ENCODE assay signal across 9 cellular contexts in the genomic region with DNA sequence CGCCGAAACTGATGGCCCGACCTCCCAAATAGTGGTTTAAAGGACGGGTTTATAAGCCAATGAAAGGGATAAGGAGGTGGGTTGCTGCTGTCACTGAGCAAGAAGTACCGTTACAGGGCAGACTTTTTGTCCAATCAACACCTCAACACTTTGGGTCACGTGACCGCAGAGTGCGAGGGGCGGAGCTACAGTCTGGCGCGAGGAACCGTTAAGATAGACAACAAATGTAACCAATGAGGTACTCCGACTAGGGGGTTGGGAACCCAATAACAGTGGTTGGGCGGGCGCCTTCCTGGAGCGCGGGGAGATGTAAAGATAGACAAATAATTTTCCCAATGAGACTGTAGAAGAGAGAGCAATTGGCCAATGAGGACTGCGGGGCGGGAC. TPM values are rescaled to one million over a fixed set of nuclear protein-coding genes. Genes with fewer than 3 reads are reported as not detected.
DNase-seq lines count a peak whose midpoint lies in the region; ATAC-seq and TF ChIP-seq lines count a peak whose summit lies in the region.
"Had no signal": no experiment of that assay in that cellular context is flagged by ENCODE, and none has a peak within 500 bp of the region (broad histone marks: within the 10 kb centered on the region; RNA-seq: fewer than 3 reads in every experiment).

Gene RBM15 (plus strand): TSS at position 338 of the 387 bp plus-strand sequence. CDS start 29 bp downstream, at position 367.

- H3K4me3 ChIP-seq in BJ (ENCODE audit: low read depth, low read length), result peak within 1 kb of the TSS; percentile 96

- DNase-seq in BJ (ENCODE audit: low read depth) (peak; percentile 100), NCI-H526 treated with DMSO at 0.1 percent for 48 hours (lab: John Stamatoyannopoulos, UW) (peak; percentile 100), dermis blood vessel endothelial cell (peak; percentile 100), left lobe of liver (ENCODE audit: low spot score) (peak; percentile 99)
- DNase-seq in activated CD4-positive, alpha-beta T cell treated with anti-CD3 and anti-CD28 coated beads, Interleukin-2, amount 10 ng/mL, durations not matched to agents 7 days and 5 days, result peak; percentile 99
- peak; percentile 92 to 95 for DNase-seq in stimulated activated CD4-positive, alpha-beta T cell treated with anti-CD3 and anti-CD28 coated beads, Interleukin-2, amount 100 ng/mL, for 24 hours

- H3K4me1 Mint-ChIP-seq in activated CD4-positive, alpha-beta T cell treated with anti-CD3 and anti-CD28 coated beads, Interleukin-2, amount 10 ng/mL, durations not matched to agents 7 days and 5 days, result peaks cover 60% of the 10 kb centered on the region

- no peak within 1 kb of the TSS for H3K4me3 Mint-ChIP-seq in activated CD4-positive, alpha-beta T cell treated with anti-CD3 and anti-CD28 coated beads, Interleukin-2, amount 10 ng/mL, durations not matched to agents 7 days and 5 days
- H3K4me3 Mint-ChIP-seq: T-helper 1 cell treated with Interleukin-12 subunit alpha and Interleukin-12 subunit beta and Interleukin-4 antibody, amounts not matched to agents 30 μg/mL and 1 μg/mL, for 36 hours had no signal

- peaks cover 46% of the 10 kb centered on the region for H3K36me3 Mint-ChIP-seq in activated CD4-positive, alpha-beta T cell treated with anti-CD3 and anti-CD28 coated beads, Interleukin-2, amount 10 ng/mL, durations not matched to agents 7 days and 5 days (ENCODE audit: low read depth)

- no peak within 1 kb of the TSS for H3K27ac Mint-ChIP-seq in activated CD4-positive, alpha-beta T cell treated with anti-CD3 and anti-CD28 coated beads, Interleukin-2, amount 10 ng/mL, durations not matched to agents 7 days and 5 days
- H3K27ac Mint-ChIP-seq: T-helper 1 cell treated with Interleukin-12 subunit alpha and Interleukin-12 subunit beta and Interleukin-4 antibody, amounts not matched to agents 30 μg/mL and 1 μg/mL, for 36 hours had no signal

- ATAC-seq in GM19395 (IDR thresholded peaks at IDR 0.05; ENCODE audit: unreplicated experiment) (peak; percentile 76), HG03521 (IDR thresholded peaks at IDR 0.05; ENCODE audit: unreplicated experiment) (peak; percentile 61), left lobe of liver (peak; percentile 74)

- no peaks in the 10 kb centered on the region for H3K9me3 Mint-ChIP-seq in activated CD4-positive, alpha-beta T cell treated with anti-CD3 and anti-CD28 coated beads, Interleukin-2, amount 10 ng/mL, durations not matched to agents 7 days and 5 days
- H3K9me3 Mint-ChIP-seq: T-helper 1 cell treated with Interleukin-12 subunit alpha and Interleukin-12 subunit beta and Interleukin-4 antibody, amounts not matched to agents 30 μg/mL and 1 μg/mL, for 36 hours had no signal

- no peaks in the 10 kb centered on the region for H3K27me3 ChIP-seq in BJ (ENCODE audit: control insufficient read depth, insufficient read depth, low read length)

- H3K27me3 Mint-ChIP-seq in activated CD4-positive, alpha-beta T cell treated with anti-CD3 and anti-CD28 coated beads, Interleukin-2, amount 10 ng/mL, durations not matched to agents 7 days and 5 days, result no peaks in the 10 kb centered on the region

- peaks cover 6% of the 10 kb centered on the region; the same call in 1 of the 2 replicates for H3K36me3 ChIP-seq in BJ (ENCODE audit: control insufficient read depth, insufficient read depth, low read length)

- TF ChIP-seq CTCF in BJ (IDR thresholded peaks at IDR 0.05; ENCODE audit: insufficient read depth, low read depth, low read length), result no peak

- POLR2A ChIA-PET in BJ (lab: Charles Lee), result interaction anchor here (0.5 to 1.2 kb wide), 4 partner anchors 10 to 165 kb away, joined by 3 to 21 read pairs (median 4); partner anchors contain the start of gene KCNC4
- POLR2A ChIA-PET in activated CD4-positive, alpha-beta T cell treated with anti-CD3 and anti-CD28 coated beads, Interleukin-2, amount 10 ng/mL, durations not matched to agents 7 days and 5 days (lab: Charles Lee), result interaction anchor here (0.5 to 0.6 kb wide), 2 partner anchors 7 to 251 kb away, joined by 3 read pairs; no protein-coding TSS in a partner anchor

- CTCF ChIA-PET in BJ (lab: Yijun Ruan, JAX), result interaction anchor here (0.8 to 9.6 kb wide), 23 partner anchors 8 to 284 kb away, joined by 3 to 77 read pairs (median 5); partner anchors contain the start of gene KCNC4
- CTCF ChIA-PET in activated CD4-positive, alpha-beta T cell treated with anti-CD3 and anti-CD28 coated beads, Interleukin-2, amount 10 ng/mL, durations not matched to agents 7 days and 5 days (lab: Charles Lee), result interaction anchor here (0.6 to 4.3 kb wide), 27 partner anchors 9 to 295 kb away, joined by 3 to 43 read pairs (median 6); partner anchors contain the start of gene KCNC4

RNA-seq across cellular contexts. Expression of gene RBM15, which starts in this region (rescaled TPM):
- 9.7 and 10.2 TPM in 2 replicates for polyA plus RNA-seq in BJ (2011; rRNA removed)
- polyA minus RNA-seq in BJ (2011; rRNA and poly(A)+ RNA removed), result 37.2 and 56.9 TPM in 2 replicates
- 10 to 100 TPM; 69.9 to 71.2 TPM for total RNA-seq in activated CD4-positive, alpha-beta T cell treated with anti-CD3 and anti-CD28 coated beads, Interleukin-2, amount 10 ng/mL, durations not matched to agents 7 days and 5 days
- 43.1 and 43.3 TPM in 2 replicates for total RNA-seq in dermis blood vessel endothelial cell
- total RNA-seq in left lobe of liver, result 9.6 TPM

Comparison
In these comparisons a context has a peak if more than half of its experiments do, and no peak if none do; other contexts are left out.
1. Peak in every context shown above with its lines: DNase-seq, ATAC-seq and H3K4me3 ChIP-seq.